1 cellular context compared by ENCODE assay signal in genomic region chr12:63387736-63388135, GRCh38.
TF ChIP-seq lines count a peak whose summit lies in the region.

No MANE protein-coding gene starts in this region.

TF ChIP-seq in H1, 55 proteins besides CTCF, POLR2A, EP300 and RAD21 (continued from another document):
- TF ChIP-seq ZNF274 (IDR thresholded peaks at IDR 0.05; ENCODE audit: borderline replicate concordance, extremely low read depth, low read length) = no peak
- no peak for TF ChIP-seq RXRA (IDR thresholded peaks at IDR 0.05; ENCODE audit: insufficient read depth, low read depth, low read length)
- no peak for TF ChIP-seq POU5F1 (IDR thresholded peaks at IDR 0.05; ENCODE audit: low read depth, low read length)
